ENCODE assay signal across 1 cellular context in the genomic region with DNA sequence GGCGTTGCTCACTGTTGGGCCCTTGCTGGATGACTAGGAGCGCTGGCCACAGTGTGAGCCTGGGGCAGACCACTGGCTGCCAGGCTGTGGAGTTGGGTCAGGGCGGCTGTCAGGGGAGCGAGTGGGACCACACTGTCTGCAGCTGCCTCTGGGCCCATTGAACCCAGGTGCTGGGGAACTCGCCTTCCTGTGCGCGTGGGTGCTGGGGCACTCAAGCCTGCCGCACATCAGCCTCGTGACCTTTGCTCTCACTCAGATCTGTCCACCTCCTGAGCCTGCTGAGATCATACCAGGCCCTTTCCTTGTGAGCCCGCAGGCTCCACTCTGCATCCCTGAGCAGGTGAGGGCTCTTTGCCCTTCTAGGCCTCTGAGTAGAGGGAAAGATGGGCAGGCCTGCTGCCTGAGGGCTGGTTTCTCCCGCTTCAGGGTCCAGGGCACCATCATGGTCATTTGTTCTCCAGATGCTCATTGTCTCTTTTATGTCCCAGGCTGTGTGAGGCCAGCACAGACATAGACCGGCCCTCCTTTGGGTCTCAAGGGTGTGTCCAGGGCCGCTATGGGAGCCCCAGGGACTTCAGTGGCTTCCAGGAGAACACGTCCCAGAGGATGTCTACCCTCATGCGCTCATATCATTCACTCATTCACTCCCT.
TF ChIP-seq lines count a peak whose summit lies in the region.

No MANE protein-coding gene starts in this region.

TF ChIP-seq in HepG2, 621 proteins besides CTCF, POLR2A, EP300 and RAD21 (continued from another document):
- TF ChIP-seq SOX6 (IDR thresholded peaks at IDR 0.05) (no peak), SOX6 (CRISPR knock-in tag; IDR thresholded peaks at IDR 0.05) (0 out of 2 replicates have a peak, but pooled peaks have one; percentile 23), MTF2 (CRISPR knock-in tag; IDR thresholded peaks at IDR 0.05; ENCODE audit: borderline replicate concordance) (no peak), YEATS2 (CRISPR knock-in tag; IDR thresholded peaks at IDR 0.05; ENCODE audit: borderline replicate concordance) (no peak), GTF2F1 (IDR thresholded peaks at IDR 0.05; ENCODE audit: low read length) (no peak), NRL (CRISPR knock-in tag; IDR thresholded peaks at IDR 0.05; ENCODE audit: borderline replicate concordance) (peak; percentile 81; the same call in 1 of the 2 replicates), ZNF777 (CRISPR knock-in tag; IDR thresholded peaks at IDR 0.05) (no peak), CBX1 (IDR thresholded peaks at IDR 0.05; ENCODE audit: low read depth) (no peak), NFIB (CRISPR knock-in tag; IDR thresholded peaks at IDR 0.05; ENCODE audit: borderline replicate concordance) (no peak), ZNF7 (CRISPR knock-in tag; IDR thresholded peaks at IDR 0.05) (no peak), PCBP1 (IDR thresholded peaks at IDR 0.05; ENCODE audit: borderline replicate concordance, low read depth, low read length) (0 out of 2 replicates have a peak, but pooled peaks have one; percentile 81), ZNF280D (CRISPR knock-in tag; IDR thresholded peaks at IDR 0.05) (no peak), NR2C2 (CRISPR knock-in tag; IDR thresholded peaks at IDR 0.05; ENCODE audit: borderline replicate concordance) (0 out of 2 replicates have a peak, but pooled peaks have one; percentile 23), ZMYM3 (CRISPR knock-in tag; IDR thresholded peaks at IDR 0.05) (0 out of 2 replicates have a peak, but pooled peaks have one; percentile 16), ZNF891 (CRISPR knock-in tag; IDR thresholded peaks at IDR 0.05) (0 out of 2 replicates have a peak, but pooled peaks have one; percentile 35), MXD1 (CRISPR knock-in tag; IDR thresholded peaks at IDR 0.05) (no peak), RXRA (CRISPR knock-in tag; IDR thresholded peaks at IDR 0.05) (0 out of 2 replicates have a peak, but pooled peaks have one; percentile 29), HNF4G (IDR thresholded peaks at IDR 0.05; ENCODE audit: borderline replicate concordance, low read depth, low read length) (peak; percentile 67), HNF4G (CRISPR knock-in tag; IDR thresholded peaks at IDR 0.05; ENCODE audit: borderline replicate concordance, low read depth) (0 out of 2 replicates have a peak, but pooled peaks have one; percentile 34), RXRB (CRISPR knock-in tag; IDR thresholded peaks at IDR 0.05; ENCODE audit: borderline replicate concordance) (no peak), ZNF20 (CRISPR knock-in tag; IDR thresholded peaks at IDR 0.05) (no peak), NFE2L2 (IDR thresholded peaks at IDR 0.05; ENCODE audit: low read length) (no peak), ZFY (CRISPR knock-in tag; IDR thresholded peaks at IDR 0.05) (peak; percentile 39; the same call in 1 of the 2 replicates), JUND (CRISPR knock-in tag; IDR thresholded peaks at IDR 0.05) (no peak), ZNF383 (CRISPR knock-in tag; IDR thresholded peaks at IDR 0.05; ENCODE audit: borderline replicate concordance) (no peak), U2AF2 (IDR thresholded peaks at IDR 0.05; ENCODE audit: low read depth, low read length) (no peak), NFYC (CRISPR knock-in tag; IDR thresholded peaks at IDR 0.05) (no peak), ZNF446 (CRISPR knock-in tag; IDR thresholded peaks at IDR 0.05) (no peak), GATAD2A (CRISPR knock-in tag; IDR thresholded peaks at IDR 0.05) (peak; percentile 40; the same call in 1 of the 2 replicates), JUN (CRISPR knock-in tag; IDR thresholded peaks at IDR 0.05) (no peak), AGO1 (IDR thresholded peaks at IDR 0.05; ENCODE audit: low read depth, low read length, poor library complexity, severe bottlenecking) (no peak), MED1 (CRISPR knock-in tag; IDR thresholded peaks at IDR 0.05) (no peak)
- TF ChIP-seq, protein P1, sequence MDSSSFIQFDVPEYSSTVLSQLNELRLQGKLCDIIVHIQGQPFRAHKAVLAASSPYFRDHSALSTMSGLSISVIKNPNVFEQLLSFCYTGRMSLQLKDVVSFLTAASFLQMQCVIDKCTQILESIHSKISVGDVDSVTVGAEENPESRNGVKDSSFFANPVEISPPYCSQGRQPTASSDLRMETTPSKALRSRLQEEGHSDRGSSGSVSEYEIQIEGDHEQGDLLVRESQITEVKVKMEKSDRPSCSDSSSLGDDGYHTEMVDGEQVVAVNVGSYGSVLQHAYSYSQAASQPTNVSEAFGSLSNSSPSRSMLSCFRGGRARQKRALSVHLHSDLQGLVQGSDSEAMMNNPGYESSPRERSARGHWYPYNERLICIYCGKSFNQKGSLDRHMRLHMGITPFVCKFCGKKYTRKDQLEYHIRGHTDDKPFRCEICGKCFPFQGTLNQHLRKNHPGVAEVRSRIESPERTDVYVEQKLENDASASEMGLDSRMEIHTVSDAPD (CRISPR knock-in tag; IDR thresholded peaks at IDR 0.05): no peak
- TF ChIP-seq, protein P2, sequence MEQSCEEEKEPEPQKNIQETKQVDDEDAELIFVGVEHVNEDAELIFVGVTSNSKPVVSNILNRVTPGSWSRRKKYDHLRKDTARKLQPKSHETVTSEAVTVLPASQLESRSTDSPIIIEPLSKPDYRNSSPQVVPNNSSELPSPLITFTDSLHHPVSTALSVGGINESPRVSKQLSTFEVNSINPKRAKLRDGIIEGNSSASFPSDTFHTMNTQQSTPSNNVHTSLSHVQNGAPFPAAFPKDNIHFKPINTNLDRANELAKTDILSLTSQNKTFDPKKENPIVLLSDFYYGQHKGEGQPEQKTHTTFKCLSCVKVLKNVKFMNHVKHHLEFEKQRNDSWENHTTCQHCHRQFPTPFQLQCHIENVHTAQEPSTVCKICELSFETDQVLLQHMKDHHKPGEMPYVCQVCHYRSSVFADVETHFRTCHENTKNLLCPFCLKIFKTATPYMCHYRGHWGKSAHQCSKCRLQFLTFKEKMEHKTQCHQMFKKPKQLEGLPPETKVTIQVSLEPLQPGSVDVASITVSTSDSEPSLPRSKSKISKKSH (CRISPR knock-in tag; IDR thresholded peaks at IDR 0.05; ENCODE audit: borderline replicate concordance): peak; percentile 83; the same call in 1 of the 2 replicates
- TF ChIP-seq, protein P3, sequence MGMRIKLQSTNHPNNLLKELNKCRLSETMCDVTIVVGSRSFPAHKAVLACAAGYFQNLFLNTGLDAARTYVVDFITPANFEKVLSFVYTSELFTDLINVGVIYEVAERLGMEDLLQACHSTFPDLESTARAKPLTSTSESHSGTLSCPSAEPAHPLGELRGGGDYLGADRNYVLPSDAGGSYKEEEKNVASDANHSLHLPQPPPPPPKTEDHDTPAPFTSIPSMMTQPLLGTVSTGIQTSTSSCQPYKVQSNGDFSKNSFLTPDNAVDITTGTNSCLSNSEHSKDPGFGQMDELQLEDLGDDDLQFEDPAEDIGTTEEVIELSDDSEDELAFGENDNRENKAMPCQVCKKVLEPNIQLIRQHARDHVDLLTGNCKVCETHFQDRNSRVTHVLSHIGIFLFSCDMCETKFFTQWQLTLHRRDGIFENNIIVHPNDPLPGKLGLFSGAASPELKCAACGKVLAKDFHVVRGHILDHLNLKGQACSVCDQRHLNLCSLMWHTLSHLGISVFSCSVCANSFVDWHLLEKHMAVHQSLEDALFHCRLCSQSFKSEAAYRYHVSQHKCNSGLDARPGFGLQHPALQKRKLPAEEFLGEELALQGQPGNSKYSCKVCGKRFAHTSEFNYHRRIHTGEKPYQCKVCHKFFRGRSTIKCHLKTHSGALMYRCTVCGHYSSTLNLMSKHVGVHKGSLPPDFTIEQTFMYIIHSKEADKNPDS (CRISPR knock-in tag; IDR thresholded peaks at IDR 0.05): no peak
- TF ChIP-seq, protein P4, sequence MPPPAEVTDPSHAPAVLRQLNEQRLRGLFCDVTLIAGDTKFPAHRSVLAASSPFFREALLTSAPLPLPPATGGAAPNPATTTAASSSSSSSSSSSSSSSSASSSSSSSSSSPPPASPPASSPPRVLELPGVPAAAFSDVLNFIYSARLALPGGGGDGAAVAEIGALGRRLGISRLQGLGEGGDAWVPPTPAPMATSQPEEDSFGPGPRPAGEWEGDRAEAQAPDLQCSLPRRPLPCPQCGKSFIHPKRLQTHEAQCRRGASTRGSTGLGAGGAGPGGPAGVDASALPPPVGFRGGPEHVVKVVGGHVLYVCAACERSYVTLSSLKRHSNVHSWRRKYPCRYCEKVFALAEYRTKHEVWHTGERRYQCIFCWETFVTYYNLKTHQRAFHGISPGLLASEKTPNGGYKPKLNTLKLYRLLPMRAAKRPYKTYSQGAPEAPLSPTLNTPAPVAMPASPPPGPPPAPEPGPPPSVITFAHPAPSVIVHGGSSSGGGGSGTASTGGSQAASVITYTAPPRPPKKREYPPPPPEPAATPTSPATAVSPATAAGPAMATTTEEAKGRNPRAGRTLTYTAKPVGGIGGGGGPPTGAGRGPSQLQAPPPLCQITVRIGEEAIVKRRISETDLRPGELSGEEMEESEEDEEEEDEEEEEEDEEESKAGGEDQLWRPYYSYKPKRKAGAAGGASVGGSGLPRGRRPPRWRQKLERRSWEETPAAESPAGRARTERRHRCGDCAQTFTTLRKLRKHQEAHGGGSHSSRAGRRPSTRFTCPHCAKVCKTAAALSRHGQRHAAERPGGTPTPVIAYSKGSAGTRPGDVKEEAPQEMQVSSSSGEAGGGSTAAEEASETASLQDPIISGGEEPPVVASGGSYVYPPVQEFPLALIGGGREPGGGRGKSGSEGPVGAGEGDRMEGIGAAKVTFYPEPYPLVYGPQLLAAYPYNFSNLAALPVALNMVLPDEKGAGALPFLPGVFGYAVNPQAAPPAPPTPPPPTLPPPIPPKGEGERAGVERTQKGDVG (CRISPR knock-in tag; IDR thresholded peaks at IDR 0.05; ENCODE audit: borderline replicate concordance): no peak
- TF ChIP-seq, protein P5, sequence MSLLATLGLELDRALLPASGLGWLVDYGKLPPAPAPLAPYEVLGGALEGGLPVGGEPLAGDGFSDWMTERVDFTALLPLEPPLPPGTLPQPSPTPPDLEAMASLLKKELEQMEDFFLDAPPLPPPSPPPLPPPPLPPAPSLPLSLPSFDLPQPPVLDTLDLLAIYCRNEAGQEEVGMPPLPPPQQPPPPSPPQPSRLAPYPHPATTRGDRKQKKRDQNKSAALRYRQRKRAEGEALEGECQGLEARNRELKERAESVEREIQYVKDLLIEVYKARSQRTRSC (CRISPR knock-in tag; IDR thresholded peaks at IDR 0.05; ENCODE audit: low read depth): no peak
- TF ChIP-seq, protein P6, sequence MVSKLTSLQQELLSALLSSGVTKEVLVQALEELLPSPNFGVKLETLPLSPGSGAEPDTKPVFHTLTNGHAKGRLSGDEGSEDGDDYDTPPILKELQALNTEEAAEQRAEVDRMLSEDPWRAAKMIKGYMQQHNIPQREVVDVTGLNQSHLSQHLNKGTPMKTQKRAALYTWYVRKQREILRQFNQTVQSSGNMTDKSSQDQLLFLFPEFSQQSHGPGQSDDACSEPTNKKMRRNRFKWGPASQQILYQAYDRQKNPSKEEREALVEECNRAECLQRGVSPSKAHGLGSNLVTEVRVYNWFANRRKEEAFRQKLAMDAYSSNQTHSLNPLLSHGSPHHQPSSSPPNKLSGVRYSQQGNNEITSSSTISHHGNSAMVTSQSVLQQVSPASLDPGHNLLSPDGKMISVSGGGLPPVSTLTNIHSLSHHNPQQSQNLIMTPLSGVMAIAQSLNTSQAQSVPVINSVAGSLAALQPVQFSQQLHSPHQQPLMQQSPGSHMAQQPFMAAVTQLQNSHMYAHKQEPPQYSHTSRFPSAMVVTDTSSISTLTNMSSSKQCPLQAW (CRISPR knock-in tag; IDR thresholded peaks at IDR 0.05): no peak
- TF ChIP-seq, protein P7, sequence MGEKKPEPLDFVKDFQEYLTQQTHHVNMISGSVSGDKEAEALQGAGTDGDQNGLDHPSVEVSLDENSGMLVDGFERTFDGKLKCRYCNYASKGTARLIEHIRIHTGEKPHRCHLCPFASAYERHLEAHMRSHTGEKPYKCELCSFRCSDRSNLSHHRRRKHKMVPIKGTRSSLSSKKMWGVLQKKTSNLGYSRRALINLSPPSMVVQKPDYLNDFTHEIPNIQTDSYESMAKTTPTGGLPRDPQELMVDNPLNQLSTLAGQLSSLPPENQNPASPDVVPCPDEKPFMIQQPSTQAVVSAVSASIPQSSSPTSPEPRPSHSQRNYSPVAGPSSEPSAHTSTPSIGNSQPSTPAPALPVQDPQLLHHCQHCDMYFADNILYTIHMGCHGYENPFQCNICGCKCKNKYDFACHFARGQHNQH (CRISPR knock-in tag; IDR thresholded peaks at IDR 0.05): no peak
- TF ChIP-seq, protein P8, sequence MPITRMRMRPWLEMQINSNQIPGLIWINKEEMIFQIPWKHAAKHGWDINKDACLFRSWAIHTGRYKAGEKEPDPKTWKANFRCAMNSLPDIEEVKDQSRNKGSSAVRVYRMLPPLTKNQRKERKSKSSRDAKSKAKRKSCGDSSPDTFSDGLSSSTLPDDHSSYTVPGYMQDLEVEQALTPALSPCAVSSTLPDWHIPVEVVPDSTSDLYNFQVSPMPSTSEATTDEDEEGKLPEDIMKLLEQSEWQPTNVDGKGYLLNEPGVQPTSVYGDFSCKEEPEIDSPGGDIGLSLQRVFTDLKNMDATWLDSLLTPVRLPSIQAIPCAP (CRISPR knock-in tag; IDR thresholded peaks at IDR 0.05; ENCODE audit: low read depth): no peak
